In the genomic region with DNA sequence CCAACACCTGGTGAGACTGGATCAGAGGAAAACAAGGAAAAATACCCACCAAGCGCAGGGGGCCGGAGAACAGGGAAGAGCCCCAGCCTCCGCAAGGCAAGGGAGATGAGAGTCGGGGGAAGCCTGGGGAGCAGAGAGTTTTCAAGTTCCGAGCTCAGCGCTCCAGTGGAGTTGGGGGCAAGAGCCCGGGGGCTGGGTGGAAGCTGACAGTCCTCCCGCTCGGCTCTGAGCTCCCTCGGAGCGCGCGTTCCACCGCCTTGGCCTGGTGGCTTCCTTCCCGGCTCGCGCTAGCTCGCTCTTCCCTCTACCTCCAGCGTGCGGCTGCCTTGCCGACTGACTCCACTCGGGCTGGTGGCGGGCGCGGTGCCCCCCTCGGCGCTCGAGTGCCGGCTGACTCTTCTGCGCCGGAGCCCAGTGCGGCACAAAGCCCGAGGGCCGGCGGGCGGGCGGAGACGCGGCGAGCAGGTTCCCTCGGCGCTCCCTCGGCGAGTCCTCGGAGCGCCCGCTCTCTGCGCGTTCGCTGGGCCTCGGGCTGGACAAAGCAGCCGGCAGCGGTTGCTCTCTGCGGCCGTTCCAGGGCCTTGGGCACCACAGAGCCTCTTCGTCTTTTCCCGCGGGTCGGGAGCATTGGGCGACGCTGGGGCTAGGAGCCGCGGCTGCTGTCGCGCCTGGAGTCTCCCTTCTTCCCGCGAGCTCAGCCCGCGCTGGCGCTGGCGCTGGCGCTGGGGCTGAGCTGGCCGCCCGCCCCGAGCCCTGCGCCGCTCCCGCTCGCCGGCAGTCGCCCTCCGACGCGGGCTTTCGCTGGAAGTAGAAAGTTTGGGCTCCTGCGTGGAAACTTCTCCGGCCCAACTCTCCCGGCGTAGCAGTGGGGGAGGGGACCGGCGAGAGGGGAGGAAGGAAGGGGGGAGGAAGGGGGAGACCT, we compare ENCODE assay signal across 9 cellular contexts. TPM values are rescaled to one million over a fixed set of nuclear protein-coding genes. Genes with fewer than 3 reads are reported as not detected.
DNase-seq lines count a peak whose midpoint lies in the region; ATAC-seq and TF ChIP-seq lines count a peak whose summit lies in the region.
"Had no signal": no experiment of that assay in that cellular context is flagged by ENCODE, and none has a peak within 500 bp of the region (broad histone marks: within the 10 kb centered on the region; RNA-seq: fewer than 3 reads in every experiment).

No MANE protein-coding gene starts in this region.

- peaks cover 41 to 66% of the 10 kb centered on the region in 2 donors for H3K4me1 ChIP-seq in thoracic aorta (ENCODE audit: control insufficient read depth in 1 of 2, low read depth in 2 of 2)

- intact Hi-C loops in left colon (cut with DNase I, micrococcal nuclease), result no loop called here

- no peak overlapping the region for H3K27ac ChIP-seq in brain microvascular endothelial cell
- no peak overlapping the region for H3K27ac ChIP-seq in thoracic aorta
- H3K27ac ChIP-seq: C4-2B had no signal

- H3K27me3 ChIP-seq in brain microvascular endothelial cell (replicated peaks), result peaks cover 95% of the 10 kb centered on the region
- peaks cover 34% of the 10 kb centered on the region for H3K27me3 ChIP-seq in thoracic aorta (replicated peaks; ENCODE audit: insufficient read depth)

- in situ Hi-C loops in brain microvascular endothelial cell (cut with HindIII; ENCODE audit: low pct_ligation_motif_present, low sequenced_read_pairs), result no loop called here

- TF ChIP-seq CTCF in brain microvascular endothelial cell (IDR thresholded peaks at IDR 0.05; ENCODE audit: low read depth, low read length, missing control alignments), result no peak
- TF ChIP-seq CTCF in thoracic aorta (IDR thresholded peaks at IDR 0.05), result no peak

- ATAC-seq in left colon (peak; percentile 39), thoracic aorta (ENCODE audit: insufficient number of reproducible peaks, low FRiP score, low read depth) (no peak), GM18517 (IDR thresholded peaks at IDR 0.05; ENCODE audit: unreplicated experiment) (no peak)

- peak overlapping the region; percentile 41 for H3K4me3 ChIP-seq in brain microvascular endothelial cell (ENCODE audit: low read depth, low read length)
- peak overlapping the region; percentile 75 for H3K4me3 ChIP-seq in thoracic aorta

- peak; percentile 63 for DNase-seq in DMS53 (lab: John Stamatoyannopoulos, UW)
- DNase-seq in DMS53 treated with DMSO at 0.1 percent for 48 hours (lab: John Stamatoyannopoulos, UW; ENCODE audit: unreplicated experiment), result no peak
- DNase-seq in NCI-H146 treated with DMSO at 0.1 percent for 48 hours (lab: John Stamatoyannopoulos, UW; ENCODE audit: unreplicated experiment), result peak; percentile 51
- DNase-seq in brain microvascular endothelial cell, result no peak
- no peak for DNase-seq in left colon
- no peak for DNase-seq in thoracic aorta (ENCODE audit: low spot score)
- no peak for DNase-seq in globus pallidus (ENCODE audit: low spot score)

- H3K9me3 ChIP-seq in thoracic aorta, result no peaks in the 10 kb centered on the region

- H3K36me3 ChIP-seq in brain microvascular endothelial cell (replicated peaks) (no peaks in the 10 kb centered on the region), thoracic aorta (no peaks in the 10 kb centered on the region)

RNA-seq across cellular contexts. Expression of a gene that starts 1.0 kb away (rescaled TPM):
- total RNA-seq in left colon, result 1 to 10 TPM; 1.5 to 1.8 TPM
- total RNA-seq in thoracic aorta, result under 1 TPM in 1 of 2 donors, not detected in 1; 0.68 TPM

Comparison
In these comparisons a context has a peak if more than half of its experiments do, and no peak if none do; other contexts are left out.
1. DNase-seq: peak in DMS53 (single experiment) and NCI-H146 treated with DMSO at 0.1 percent for 48 hours (single experiment); none in DMS53 treated with DMSO at 0.1 percent for 48 hours (single experiment), brain microvascular endothelial cell (single experiment), left colon (0 of 2), thoracic aorta (single experiment) and globus pallidus (single experiment).